Comparison of ENCODE assay signal across 8 cellular contexts in genomic region chr17:30379303-30380105, GRCh38. TPM values are rescaled to one million over a fixed set of nuclear protein-coding genes. Genes with fewer than 3 reads are reported as not detected.
DNase-seq lines count a peak whose midpoint lies in the region; ATAC-seq, FAIRE-seq and TF ChIP-seq lines count a peak whose summit lies in the region.

No MANE protein-coding gene starts in this region.

- intact Hi-C loops in left cardiac atrium (cut with DNase I) (loop anchor here in 1 of 2 donors (5.0 to 10.0 kb wide), 3 partner anchors 37 to 262 kb away; partner anchors contain the start of genes BLMH and NSRP1), sigmoid colon (cut with DNase I) (loop anchor here (2.0 to 5.0 kb wide), 2 partner anchors 87 to 262 kb away; partner anchors contain the start of gene NSRP1)

- peak overlapping the region; percentile 88 for H3K4me3 ChIP-seq in HEK293 (ENCODE audit: low read depth, low read length)
- H3K4me3 ChIP-seq in sigmoid colon = peak overlapping the region; percentile 82 to 98 (median 90)

- in situ Hi-C loops in G401 (cut with HindIII; ENCODE audit: low sequenced_read_pairs) = no loop called here

- CTCF ChIA-PET in HEK293 (lab: Yijun Ruan, JAX) = interaction anchor here (0.6 to 3.4 kb wide), 8 partner anchors 8 to 835 kb away, joined by 3 to 17 read pairs (median 4); partner anchors contain the start of genes GOSR1 and NSRP1

- H3K27ac Mint-ChIP-seq in activated naive CD8-positive, alpha-beta T cell treated with anti-CD3 and anti-CD28 coated beads, Interleukin-2, amount 10 ng/mL, durations not matched to agents 7 days and 5 days = peak overlapping the region; percentile 51

- no peaks in the 10 kb centered on the region for H3K27me3 ChIP-seq in sigmoid colon

- H3K4me1 Mint-ChIP-seq in activated naive CD8-positive, alpha-beta T cell treated with anti-CD3 and anti-CD28 coated beads, Interleukin-2, amount 10 ng/mL, durations not matched to agents 7 days and 5 days = peaks cover 50% of the 10 kb centered on the region

- WGBS in sigmoid colon, 2 donors = 1% methylated on average over 69 of the region's 69 CpGs

- H3K9me3 ChIP-seq in HEK293 (ENCODE audit: control insufficient read depth, insufficient read depth, low read depth, low read length) = no peaks in the 10 kb centered on the region
- no peaks in the 10 kb centered on the region for H3K9me3 ChIP-seq in sigmoid colon

- DNase-seq in G401 (ENCODE audit: low spot score) (peak; percentile 24), OCI-M1 (lab: John Stamatoyannopoulos, UW) (peak; percentile 62), left cardiac atrium (peak; percentile 39), sigmoid colon (peak; percentile 70), DMS153 treated with DMSO at 0.1 percent for 48 hours (lab: John Stamatoyannopoulos, UW; ENCODE audit: unreplicated experiment) (no peak), GM19239 (ENCODE audit: insufficient read length, low spot score) (no peak)
- peak; percentile 55 for DNase-seq in activated naive CD8-positive, alpha-beta T cell treated with anti-CD3 and anti-CD28 coated beads, Interleukin-2, amount 10 ng/mL, durations not matched to agents 7 days and 5 days

- no peak for TF ChIP-seq POLR2A in sigmoid colon (IDR thresholded peaks at IDR 0.05)

- no peaks in the 10 kb centered on the region for H3K36me3 Mint-ChIP-seq in activated naive CD8-positive, alpha-beta T cell treated with anti-CD3 and anti-CD28 coated beads, Interleukin-2, amount 10 ng/mL, durations not matched to agents 7 days and 5 days

- H3K36me3 ChIP-seq in HEK293 (ENCODE audit: control insufficient read depth in 2 of 2, insufficient read depth in 1 of 2, low read length in 2 of 2) (peaks cover 0 to 3% of the 10 kb centered on the region in 2 experiments; a peak in 2 of 3 replicates), sigmoid colon (no peaks in the 10 kb centered on the region)

- no peak for TF ChIP-seq EP300 in sigmoid colon (IDR thresholded peaks at IDR 0.05)

- H3K27me3 Mint-ChIP-seq in activated naive CD8-positive, alpha-beta T cell treated with anti-CD3 and anti-CD28 coated beads, Interleukin-2, amount 10 ng/mL, durations not matched to agents 7 days and 5 days = peaks cover 2% of the 10 kb centered on the region

- ATAC-seq in activated naive CD8-positive, alpha-beta T cell treated with anti-CD3 and anti-CD28 coated beads, Interleukin-2, amount 10 ng/mL, durations not matched to agents 7 days and 5 days (ENCODE audit: low read depth) = no peak
- peak; percentile 14 to 17 for ATAC-seq in left cardiac atrium

- FAIRE-seq in GM19239 (lab: Jason Lieb, UNC) = no peak

- H3K9me3 Mint-ChIP-seq in activated naive CD8-positive, alpha-beta T cell treated with anti-CD3 and anti-CD28 coated beads, Interleukin-2, amount 10 ng/mL, durations not matched to agents 7 days and 5 days = no peaks in the 10 kb centered on the region

- no peak for TF ChIP-seq CTCF in HEK293 (tag by site-specific recombination; IDR thresholded peaks at IDR 0.05)
- no peak for TF ChIP-seq CTCF in sigmoid colon (IDR thresholded peaks at IDR 0.05)

- H3K4me1 ChIP-seq in HEK293 (ENCODE audit: control insufficient read depth, insufficient read depth, low read length) (peaks cover 36% of the 10 kb centered on the region), sigmoid colon (peaks cover 0 to 41% (median 30%) of the 10 kb centered on the region in 4 donors)

- POLR2A ChIA-PET in HEK293 (lab: Yijun Ruan, JAX) = interaction anchor here (0.6 to 2.4 kb wide), 5 partner anchors 10 to 1880 kb away, joined by 3 to 8 read pairs (median 4); no protein-coding TSS in a partner anchor
- POLR2A ChIA-PET in activated naive CD8-positive, alpha-beta T cell treated with anti-CD3 and anti-CD28 coated beads, Interleukin-2, amount 10 ng/mL, durations not matched to agents 7 days and 5 days (lab: Charles Lee) = interaction anchor here (1.4 to 3.2 kb wide), 3 partner anchors 16 to 88 kb away, joined by 3 to 12 read pairs (median 4); partner anchors contain the start of gene BLMH

- H3K4me3 Mint-ChIP-seq in activated naive CD8-positive, alpha-beta T cell treated with anti-CD3 and anti-CD28 coated beads, Interleukin-2, amount 10 ng/mL, durations not matched to agents 7 days and 5 days = peak overlapping the region; percentile 87

- H3K27ac ChIP-seq in HEK293 (ENCODE audit: extremely low read depth, low read depth, low read length) (peak overlapping the region; percentile 86), sigmoid colon (peak overlapping the region; percentile 89 to 94 (median 94))

TF ChIP-seq in HEK293, 187 proteins besides CTCF, POLR2A, EP300 and RAD21 (continues in another document):
- no peak for TF ChIP-seq ZNF521 (tag by site-specific recombination; IDR thresholded peaks at IDR 0.05)
- TF ChIP-seq HIC1 (tag by site-specific recombination; IDR thresholded peaks at IDR 0.05) = 0 out of 2 replicates have a peak, but pooled peaks have one; percentile 14
- peak; percentile 54; the same call in 1 of the 2 replicates for TF ChIP-seq ZBTB48 (tag by site-specific recombination; IDR thresholded peaks at IDR 0.05)
- TF ChIP-seq ZNF394 (tag by site-specific recombination; IDR thresholded peaks at IDR 0.05; ENCODE audit: borderline replicate concordance) = no peak
- TF ChIP-seq ZIC2 (tag by site-specific recombination; IDR thresholded peaks at IDR 0.05) = no peak
- TF ChIP-seq GLIS1 (tag by site-specific recombination; IDR thresholded peaks at IDR 0.05) = peak; percentile 25; the same call in 1 of the 2 replicates
- 0 out of 2 replicates have a peak, but pooled peaks have one; percentile 16 for TF ChIP-seq KLF8 (tag by site-specific recombination; IDR thresholded peaks at IDR 0.05)
- TF ChIP-seq ZBTB11 (tag by site-specific recombination; conservative IDR thresholded peaks at IDR 0.05; ENCODE audit: low read depth) = peak; percentile 15; the same call in 1 of the 2 replicates
- TF ChIP-seq ZNF654 (tag by site-specific recombination; IDR thresholded peaks at IDR 0.05; ENCODE audit: low read depth) = no peak
- peak; percentile 90 for TF ChIP-seq ZBTB26 (tag by site-specific recombination; optimal IDR thresholded peaks at IDR 0.05)
- no peak for TF ChIP-seq ZNF596 (tag by site-specific recombination; IDR thresholded peaks at IDR 0.05)

RNA-seq across cellular contexts. Expression of gene CPD, which starts 0.8 kb away (rescaled TPM):
- total RNA-seq in G401 (2014; rRNA removed; shearing (Covaris generic)) = 18.5 and 38.6 TPM in 2 replicates
- total RNA-seq in activated naive CD8-positive, alpha-beta T cell treated with anti-CD3 and anti-CD28 coated beads, Interleukin-2, amount 10 ng/mL, durations not matched to agents 7 days and 5 days = 10 to 100 TPM; 18.6 to 23.3 TPM
- 10 to 100 TPM; 25.2 to 37.8 TPM for total RNA-seq in left cardiac atrium
- total RNA-seq in sigmoid colon = 10 to 100 TPM; 33.7 to 99.5 (median 42.2) TPM
- 10 to 100 TPM in 1 of 3 donors, 1 to 10 TPM in 2; 3.9 to 13.7 (median 6.6) TPM for polyA plus RNA-seq in sigmoid colon

RNA-seq across cellular contexts. Expression of gene TMIGD1, which starts 45.6 kb away (rescaled TPM):
- not detected in 2 replicates for total RNA-seq in G401 (2014; rRNA removed; shearing (Covaris generic))
- total RNA-seq in activated naive CD8-positive, alpha-beta T cell treated with anti-CD3 and anti-CD28 coated beads, Interleukin-2, amount 10 ng/mL, durations not matched to agents 7 days and 5 days = not detected
- total RNA-seq in left cardiac atrium (not detected), sigmoid colon (under 1 TPM in 1 of 4 donors, not detected in 3; 0.71 TPM)
- polyA plus RNA-seq in sigmoid colon = 10 to 100 TPM; 26.2 to 97.8 (median 96.1) TPM

Comparison
In these comparisons a context has a peak if more than half of its experiments do, and no peak if none do; other contexts are left out.
1. DNase-seq: peak in G401 (single experiment), OCI-M1 (single experiment), activated naive CD8-positive, alpha-beta T cell treated with anti-CD3 and anti-CD28 coated beads, Interleukin-2, amount 10 ng/mL, durations not matched to agents 7 days and 5 days (single experiment), left cardiac atrium (single experiment) and sigmoid colon (single experiment); none in DMS153 treated with DMSO at 0.1 percent for 48 hours (single experiment) and GM19239 (single experiment).